In the genomic region with DNA sequence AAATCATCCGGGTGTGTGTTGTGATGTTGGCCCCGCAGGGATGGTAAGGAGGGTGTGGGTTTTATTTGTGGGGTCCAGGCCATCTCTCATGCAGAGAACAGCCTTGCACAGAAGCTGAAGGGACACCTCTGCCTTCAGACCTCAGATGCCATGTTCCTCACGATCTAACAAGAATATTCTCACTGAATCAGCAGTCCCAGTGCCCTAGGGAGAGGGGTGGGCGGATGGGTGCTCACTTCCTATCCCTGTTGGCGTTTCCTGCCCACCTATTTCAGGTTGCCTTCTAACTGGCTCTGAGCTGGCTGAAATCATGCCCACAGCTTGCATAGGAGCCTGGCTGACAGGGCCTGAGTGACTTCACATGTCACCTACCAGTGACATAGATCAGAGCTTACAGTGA, we compare ENCODE assay signal across 25 cellular contexts.
A peak's percentile ranks its signal among the peaks of the same experiment; 100 is the strongest.
DNase-seq lines count a peak whose midpoint lies in the region; ATAC-seq, FAIRE-seq and TF ChIP-seq lines count a peak whose summit lies in the region.
"Had no signal": no experiment of that assay in that cellular context is flagged by ENCODE, and none has a peak within 500 bp of the region (broad histone marks: within the 10 kb centered on the region; RNA-seq: fewer than 3 reads in every experiment).

No MANE protein-coding gene starts in this region.

- H3K4ac ChIP-seq in IMR-90 (ENCODE audit: low read depth, low read length) (peak overlapping the region; percentile 91), H1 (replicated peaks; ENCODE audit: insufficient read length, low read depth, low read length) (no peak overlapping the region)

- no peak for TF ChIP-seq EP300 in H1 (IDR thresholded peaks at IDR 0.05; ENCODE audit: borderline replicate concordance in 1 of 2, low read depth in 2 of 2, low read length in 2 of 2)

- no peaks in the 10 kb centered on the region for H3K23me2 ChIP-seq in H1 (ENCODE audit: low read depth, low read length)

- no peak for TF ChIP-seq CTCF in IMR-90 (conservative IDR thresholded peaks at IDR 0.05; ENCODE audit: low read depth, low read length)
- no peak for TF ChIP-seq CTCF in H1 (IDR thresholded peaks at IDR 0.05; ENCODE audit: control extremely low read depth in 1 of 3, insufficient read depth in 1 of 3, low read depth in 1 of 3, low read length in 3 of 3)
- no peak for TF ChIP-seq CTCF in osteoblast (IDR thresholded peaks at IDR 0.05; ENCODE audit: extremely low read depth, low read depth, low read length)
- no peak for TF ChIP-seq CTCF in adrenal gland (IDR thresholded peaks at IDR 0.05)

- H2BK20ac ChIP-seq in IMR-90 (ENCODE audit: low read depth, low read length) (peak overlapping the region; percentile 94), H1 (ENCODE audit: low read length) (no peak overlapping the region)

- peak overlapping the region; percentile 70 for H2AK9ac ChIP-seq in IMR-90 (replicated peaks; ENCODE audit: low read depth, low read length, poor library complexity)

- FAIRE-seq in H1 (lab: Jason Lieb, UNC) = no peak
- FAIRE-seq: GM12892, HTR-8/SVneo had no signal

- CTCF ChIA-PET in IMR-90 (lab: Yijun Ruan, JAX) (interaction anchor here (1.7 kb wide), 1 partner anchor 15 kb away, joined by 3 read pairs; no protein-coding TSS in a partner anchor), H1 (lab: Charles Lee; ENCODE audit: partially characterized antibody) (interaction anchor here (0.9 to 1.1 kb wide), 2 partner anchors 133 to 262 kb away, joined by 3 to 6 read pairs; no protein-coding TSS in a partner anchor)

- H3F3A ChIP-seq in GM23248 (ENCODE audit: insufficient read depth) = peaks cover 27% of the 10 kb centered on the region

- H3K36me3 ChIP-seq in GM23248 (ENCODE audit: low read depth) (no peaks in the 10 kb centered on the region), IMR-90 (ENCODE audit: control insufficient read depth, insufficient read depth, low read length) (no peaks in the 10 kb centered on the region), H1 (ENCODE audit: control insufficient read depth in 2 of 4, insufficient read depth in 4 of 4, low read length in 3 of 4) (no peaks in the 10 kb centered on the region), osteoblast (ENCODE audit: insufficient read depth, low read length) (no peaks in the 10 kb centered on the region), adrenal gland (replicated peaks in 1 of 2) (no peaks in the 10 kb centered on the region)
- H3K36me3 ChIP-seq: BE2C had no signal

- no peaks in the 10 kb centered on the region for H3K79me1 ChIP-seq in IMR-90 (ENCODE audit: low read depth in 1 of 2, low read length in 2 of 2)
- no peaks in the 10 kb centered on the region for H3K79me1 ChIP-seq in H1 (ENCODE audit: low read depth, low read length)

- no peak for TF ChIP-seq POLR2A in IMR-90 (IDR thresholded peaks at IDR 0.05; ENCODE audit: low read depth, low read length)
- no peak for TF ChIP-seq POLR2A in H1 (IDR thresholded peaks at IDR 0.05; ENCODE audit: control extremely low read depth in 1 of 2, low read depth in 2 of 2, low read length in 2 of 2)
- TF ChIP-seq POLR2A in adrenal gland (IDR thresholded peaks at IDR 0.05) = no peak

- H2AK5ac ChIP-seq in IMR-90 (ENCODE audit: low read depth, low read length) = peak overlapping the region; percentile 83
- H2AK5ac ChIP-seq in H1 (ENCODE audit: low read depth, low read length) = no peak overlapping the region

- peak overlapping the region; percentile 52 for H4K5ac ChIP-seq in IMR-90 (ENCODE audit: low read depth, low read length)
- no peak overlapping the region for H4K5ac ChIP-seq in H1 (ENCODE audit: insufficient read length, low read depth, low read length)

- H3K27ac ChIP-seq in GM23248 = peak overlapping the region; percentile 80
- peak overlapping the region; percentile 38; the same call in 1 of the 2 replicates for H3K27ac ChIP-seq in IMR-90 (ENCODE audit: insufficient read depth, low read length)
- no peak overlapping the region for H3K27ac ChIP-seq in H1 (ENCODE audit: low read depth, low read length)
- H3K27ac ChIP-seq in osteoblast (ENCODE audit: low read depth, low read length) = no peak overlapping the region
- no peak overlapping the region for H3K27ac ChIP-seq in adrenal gland
- H3K27ac ChIP-seq: RWPE1 had no signal

- H3K4me1 ChIP-seq in GM23248 (ENCODE audit: insufficient read depth) (peaks cover 40% of the 10 kb centered on the region), IMR-90 (ENCODE audit: control insufficient read depth, insufficient read depth, low read length) (peaks cover 13% of the 10 kb centered on the region), H1 (replicated peaks in 1 of 4; ENCODE audit: control insufficient read depth in 3 of 4, insufficient read depth in 4 of 4, low read length in 3 of 4) (no peaks in the 10 kb centered on the region), osteoblast (ENCODE audit: insufficient read depth, low read length) (peaks cover 16% of the 10 kb centered on the region), adrenal gland (replicated peaks in 1 of 2) (no peaks in the 10 kb centered on the region)
- H3K4me1 ChIP-seq: BE2C had no signal

- H3K56ac ChIP-seq in IMR-90 (ENCODE audit: extremely low read depth, insufficient read depth, low read length) (no peak overlapping the region), H1 (replicated peaks; ENCODE audit: insufficient read length, low read depth, low read length) (no peak overlapping the region)

- no peak for DNase-seq in GM23248
- no peak for DNase-seq in IMR-90
- DNase-seq in H1 (ENCODE audit: low read depth in 1 of 2, low spot score in 2 of 2) = peak in 1 of 2 experiments; percentile 28
- DNase-seq in osteoblast (ENCODE audit: insufficient read length, low spot score, missing footprints) = no peak
- DNase-seq in germinal center (ENCODE audit: low spot score) = no peak
- no peak for DNase-seq in adrenal gland
- DNase-seq: BE2C; CD8-positive, alpha-beta memory T cell; DMS 273 treated with DMSO at 0.1 percent for 48 hours; DMS79 treated with DMSO at 0.1 percent for 48 hours; GF-D8; KBM-7; NCI-H1417; NCI-H1694; NCI-H2029 treated with DMSO at 0.1 percent for 48 hours; NCI-H2227 treated with DMSO at 0.1 percent for 48 hours; NCI-H526 treated with DMSO at 0.1 percent for 48 hours; SHP77 treated with DMSO at 0.1 percent for 48 hours; SW 1271 had no signal

- peak overlapping the region; percentile 74 for H3K4me2 ChIP-seq in GM23248 (ENCODE audit: unreplicated experiment)
- H3K4me2 ChIP-seq in IMR-90 (ENCODE audit: low read depth, low read length) = peak overlapping the region; percentile 8; the same call in 1 of the 2 replicates
- H3K4me2 ChIP-seq in H1 (ENCODE audit: insufficient read depth in 1 of 2, low read depth in 2 of 2, low read length in 2 of 2) = no peak overlapping the region
- peak overlapping the region; percentile 46 for H3K4me2 ChIP-seq in osteoblast (ENCODE audit: insufficient read depth, low read length)

- H3K27me3 ChIP-seq in GM23248 (replicated peaks; ENCODE audit: insufficient read depth) = no peaks in the 10 kb centered on the region
- no peaks in the 10 kb centered on the region for H3K27me3 ChIP-seq in IMR-90 (ENCODE audit: control insufficient read depth, insufficient read depth, low read length)
- no peaks in the 10 kb centered on the region for H3K27me3 ChIP-seq in H1 (replicated peaks in 1 of 4; ENCODE audit: control insufficient read depth in 3 of 4, extremely low read depth in 1 of 4, insufficient read depth in 3 of 4, low read length in 3 of 4)
- H3K27me3 ChIP-seq in osteoblast (ENCODE audit: insufficient read depth, low read length) = no peaks in the 10 kb centered on the region
- H3K27me3 ChIP-seq in adrenal gland = no peaks in the 10 kb centered on the region

- H3K14ac ChIP-seq in IMR-90 (replicated peaks; ENCODE audit: low read depth, low read length) (peak overlapping the region; percentile 88), H1 (ENCODE audit: insufficient read length) (no peak overlapping the region)

- dilution Hi-C loops in IMR-90 (cut with HindIII; ENCODE audit: low sequenced_read_pairs, unreplicated experiment) = no loop called here

- WGBS in GM23248 (ENCODE audit: low coverage in 1 of 2, low lambda C conversion rate in 2 of 2, missing lambda C conversion rate in 2 of 2), 2 experiments = 23 to 24% methylated on average over 5 of the region's 5 CpGs
- WGBS in IMR-90 (ENCODE audit: extremely low coverage in 2 of 2, insufficient read length in 1 of 2), 2 experiments = 83% methylated on average over 1 of the region's 5 CpGs; no CpG with 5 or more reads in 1 of the 2 experiments
- 89% methylated on average over 5 of the region's 5 CpGs; no CpG with 5 or more reads in 1 of the 2 experiments for WGBS in H1 (ENCODE audit: extremely low coverage in 1 of 2, insufficient coverage in 1 of 2, insufficient read length in 1 of 2, insufficient replicate concordance in 2 of 2, low coverage in 1 of 2, low lambda C conversion rate in 2 of 2, missing lambda C conversion rate in 1 of 2), 2 experiments
- 67 to 82% (median 71%) methylated on average over 5 of the region's 5 CpGs for WGBS in adrenal gland, 4 donors

- H3K23ac ChIP-seq in IMR-90 (ENCODE audit: low read depth, low read length) (peak overlapping the region; percentile 58; the same call in 1 of the 2 replicates), H1 (ENCODE audit: insufficient read length) (no peak overlapping the region)

- ATAC-seq in IMR-90 (ENCODE audit: low read depth) (no peak), HG03520 (IDR thresholded peaks at IDR 0.05; ENCODE audit: unreplicated experiment) (no peak)
- ATAC-seq: HCT116, Panc1 had no signal

- H3K4me3 ChIP-seq in GM23248 = peak overlapping the region; percentile 52
- H3K4me3 ChIP-seq in IMR-90 (ENCODE audit: insufficient read depth, low read depth, low read length) = no peak overlapping the region
- no peak overlapping the region for H3K4me3 ChIP-seq in H1 (ENCODE audit: extremely low read depth in 1 of 4, insufficient read depth in 2 of 4, low read depth in 3 of 4, low read length in 4 of 4)
- no peak overlapping the region for H3K4me3 ChIP-seq in osteoblast (ENCODE audit: insufficient read depth, low read length)
- no peak overlapping the region for H3K4me3 ChIP-seq in adrenal gland

- BruUV-seq in IMR-90 (replicated peaks; lab: Mats Ljungman, UMichigan) = no TSS peak

- H3K9me1 ChIP-seq in IMR-90 (ENCODE audit: insufficient read depth, low read length) = peaks cover 9% of the 10 kb centered on the region

- no peak for TF ChIP-seq RAD21 in IMR-90 (IDR thresholded peaks at IDR 0.05; ENCODE audit: low read length)
- TF ChIP-seq RAD21 in H1 (IDR thresholded peaks at IDR 0.05 in 1 of 2, conservative IDR thresholded peaks at IDR 0.05 in 1 of 2; ENCODE audit: low read depth in 2 of 2, low read length in 2 of 2) = no peak

- H2BK5ac ChIP-seq in IMR-90 (ENCODE audit: low read depth, low read length, poor library complexity, severe bottlenecking) (peak overlapping the region; percentile 46), H1 (ENCODE audit: low read depth, low read length) (no peak overlapping the region)

- H4K91ac ChIP-seq in IMR-90 (ENCODE audit: insufficient read depth, low read depth, low read length) (peak overlapping the region; percentile 77), H1 (replicated peaks; ENCODE audit: insufficient read length, low read length) (no peak overlapping the region)

- in situ Hi-C loops in GM23248 (cut with MboI) (no loop called here), IMR-90 (cut with MboI; ENCODE audit: low sequenced_read_pairs) (no loop called here)

- H3K79me2 ChIP-seq in GM23248 (ENCODE audit: insufficient read depth) (no peaks in the 10 kb centered on the region), H1 (ENCODE audit: control insufficient read depth in 1 of 2, insufficient read depth in 2 of 2, low read length in 2 of 2) (no peaks in the 10 kb centered on the region), osteoblast (ENCODE audit: insufficient read depth, low read length) (no peaks in the 10 kb centered on the region)

- peak overlapping the region; percentile 87 for H3K18ac ChIP-seq in IMR-90 (ENCODE audit: low read depth, low read length)
- H3K18ac ChIP-seq in H1 (ENCODE audit: extremely low read depth, low read length) = no peak overlapping the region

- H4K8ac ChIP-seq in IMR-90 (ENCODE audit: low read depth in 2 of 2, low read length in 2 of 2) (peak overlapping the region; percentile 13 to 88; a peak in 2 of 4 replicates), H1 (ENCODE audit: extremely low read depth, insufficient read depth, low read length) (no peak overlapping the region; the same call in 1 of the 2 replicates)

- no peaks in the 10 kb centered on the region for H3K9me2 ChIP-seq in GM23248 (ENCODE audit: insufficient read depth)

- H3K9ac ChIP-seq in GM23248 = peak overlapping the region; percentile 51; the same call in 1 of the 2 replicates
- H3K9ac ChIP-seq in IMR-90 (ENCODE audit: low read depth, low read length) = peak overlapping the region; percentile 0; the same call in 1 of the 2 replicates
- no peak overlapping the region for H3K9ac ChIP-seq in H1 (replicated peaks in 1 of 4; ENCODE audit: extremely low read depth in 1 of 4, low read depth in 3 of 4, low read length in 3 of 4)

- no peak overlapping the region for H2BK12ac ChIP-seq in H1 (ENCODE audit: low read depth, low read length)

- POLR2A ChIA-PET in IMR-90 (lab: Charles Lee; ENCODE audit: unreplicated experiment) (no interaction called here), H1 (lab: Charles Lee; ENCODE audit: partially characterized antibody) (no interaction called here)

- intact Hi-C loops in IMR-90 (cut with micrococcal nuclease) (loop anchor here (5.0 kb wide), 1 partner anchor 328 kb away; no protein-coding TSS in a partner anchor), adrenal gland (cut with DNase I) (no loop called here)

- H2BK15ac ChIP-seq in IMR-90 (ENCODE audit: low read depth, low read length) = peak overlapping the region; percentile 77; the same call in 2 of the 3 replicates
- H2BK15ac ChIP-seq in H1 (ENCODE audit: low read length) = no peak overlapping the region

- H2AFZ ChIP-seq in GM23248 (peak overlapping the region; percentile 62), IMR-90 (replicated peaks; ENCODE audit: low read length, poor library complexity) (peak overlapping the region; percentile 79), H1 (ENCODE audit: low read length) (peak overlapping the region; percentile 49; the same call in 1 of the 2 replicates), osteoblast (ENCODE audit: low read length) (peak overlapping the region; percentile 40)

- H4K20me1 ChIP-seq in GM23248 (ENCODE audit: insufficient read depth) (no peaks in the 10 kb centered on the region), IMR-90 (ENCODE audit: insufficient read depth, low read length) (no peaks in the 10 kb centered on the region), H1 (replicated peaks in 1 of 2; ENCODE audit: control insufficient read depth in 1 of 2, insufficient read depth in 2 of 2, low read length in 2 of 2) (no peaks in the 10 kb centered on the region), osteoblast (ENCODE audit: insufficient read depth, low read length) (no peaks in the 10 kb centered on the region)

- H2BK120ac ChIP-seq in IMR-90 (ENCODE audit: low read depth, low read length) (peak overlapping the region; percentile 88), H1 (replicated peaks; ENCODE audit: low read depth, low read length) (no peak overlapping the region)

- H3K9me3 ChIP-seq in GM23248 (ENCODE audit: low read depth) (no peaks in the 10 kb centered on the region), IMR-90 (ENCODE audit: control insufficient read depth, insufficient read depth, low read length) (no peaks in the 10 kb centered on the region), H1 (ENCODE audit: insufficient read depth in 2 of 2, low read depth in 1 of 2, low read length in 1 of 2) (no peaks in the 10 kb centered on the region), osteoblast (ENCODE audit: low read depth, low read length) (no peaks in the 10 kb centered on the region), adrenal gland (replicated peaks in 1 of 3) (no peaks in the 10 kb centered on the region)
- H3K9me3 ChIP-seq: BE2C had no signal

Comparison
In these comparisons a context has a peak if more than half of its experiments do, and no peak if none do; other contexts are left out.
1. H3K27ac ChIP-seq: peak in GM23248 (single experiment) and IMR-90 (single experiment); none in H1 (single experiment), osteoblast (single experiment) and adrenal gland (0 of 5).
2. H3K4me2 ChIP-seq: peak in GM23248 (single experiment), IMR-90 (single experiment) and osteoblast (single experiment); none in H1 (0 of 2).
3. H3K9ac ChIP-seq: peak in GM23248 (single experiment) and IMR-90 (single experiment); none in H1 (0 of 4).
4. Peak in every context shown above with its lines, with median percentiles within 50 percentile points of each other: H2AFZ ChIP-seq.